8 cellular contexts compared by ENCODE assay signal in the genomic region with DNA sequence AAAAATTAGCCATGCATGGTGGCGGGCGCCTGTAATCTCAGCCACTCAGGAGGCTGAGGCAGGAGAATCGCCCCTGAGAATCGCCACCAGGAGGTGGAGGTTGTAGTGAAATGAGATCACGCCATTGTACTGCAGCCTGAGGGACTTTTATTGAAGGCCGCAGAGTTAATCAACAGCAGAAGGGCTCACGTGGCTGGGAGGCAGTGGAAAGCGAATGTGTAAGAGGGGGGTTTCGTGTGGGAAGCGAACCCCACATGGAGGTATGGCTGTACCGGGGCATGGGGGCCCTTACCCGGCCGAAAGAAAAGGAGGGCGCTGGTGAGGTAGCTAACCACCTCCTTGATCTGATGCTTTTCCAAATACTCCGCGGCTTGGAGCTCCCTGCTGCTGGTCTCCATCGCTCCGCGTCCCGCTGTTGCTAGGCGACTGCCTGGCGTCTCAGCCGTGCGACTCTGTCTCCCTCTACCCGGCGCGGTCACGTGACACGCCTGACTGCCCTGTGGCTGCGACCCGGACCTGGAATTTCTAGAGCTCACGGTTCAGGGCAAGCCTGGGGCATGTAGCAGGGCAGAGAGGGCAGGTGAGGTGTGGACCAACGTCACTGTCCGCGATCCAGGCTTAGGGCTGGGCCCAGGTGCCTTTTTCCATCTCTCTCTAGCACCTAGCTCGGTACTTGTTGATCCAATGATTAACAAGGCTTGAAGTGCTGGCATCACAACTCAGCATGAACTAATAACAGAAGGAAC. TPM values are rescaled to one million over a fixed set of nuclear protein-coding genes. Genes with fewer than 3 reads are reported as not detected.
DNase-seq lines count a peak whose midpoint lies in the region; ATAC-seq and TF ChIP-seq lines count a peak whose summit lies in the region.

EFCAB10 (minus strand) TSS at position 428 of the 746 bp plus-strand sequence; CDS start at position 398, 30 bp downstream.

- H4K91ac ChIP-seq in H9 (ENCODE audit: insufficient read length, low read depth, low read length), result no peak within 1 kb of the TSS

- WGBS in H9 (ENCODE audit: extremely low coverage, insufficient read length, low lambda C conversion rate), result no CpG with 5 or more reads among the region's 36 CpGs
- 45 to 52% methylated on average over 26 to 36 of the region's 36 CpGs for WGBS in mesodermal cell (ENCODE audit: insufficient coverage in 2 of 2), 2 experiments

- H3K27ac ChIP-seq in H9 (ENCODE audit: insufficient read length, low read depth, low read length) (no peak within 1 kb of the TSS), mesodermal cell (ENCODE audit: low read depth, low read length, severe bottlenecking) (no peak within 1 kb of the TSS)

- H2AK5ac ChIP-seq in H9 (ENCODE audit: insufficient read length, low read length), result no peak within 1 kb of the TSS

- peak within 1 kb of the TSS; percentile 69 for H3K18ac ChIP-seq in H9 (ENCODE audit: insufficient read length, low read depth, low read length)

- TF ChIP-seq CTCF in H9 (conservative IDR thresholded peaks at IDR 0.05), result peak; percentile 46; the same call in 2 of the 3 replicates
- no peak for TF ChIP-seq CTCF in activated CD8-positive, alpha-beta T cell treated with anti-CD3 and anti-CD28 coated beads for 36 hours (IDR thresholded peaks at IDR 0.05)

- no peak within 1 kb of the TSS for H2AFZ ChIP-seq in H9 (ENCODE audit: low read length)

- peaks cover 9 to 13% of the 10 kb centered on the region in 2 experiments for H3K9me3 Mint-ChIP-seq in H9
- peaks cover 6% of the 10 kb centered on the region for H3K9me3 Mint-ChIP-seq in activated CD8-positive, alpha-beta T cell treated with anti-CD3 and anti-CD28 coated beads for 36 hours

- H3K27me3 Mint-ChIP-seq in H9 (ENCODE audit: low read depth), result no peaks in the 10 kb centered on the region; the same call in 1 of the 2 replicates
- H3K27me3 Mint-ChIP-seq in activated CD8-positive, alpha-beta T cell treated with anti-CD3 and anti-CD28 coated beads for 36 hours, result peaks cover 6% of the 10 kb centered on the region

- no peak within 1 kb of the TSS for H4K8ac ChIP-seq in H9 (replicated peaks; ENCODE audit: insufficient read length, low read depth, low read length)

- no peak within 1 kb of the TSS for H2BK12ac ChIP-seq in H9 (ENCODE audit: insufficient read length, low read depth, low read length)

- 0 out of 2 replicates have a peak, but pooled peaks cover 1% of the 10 kb centered on the region for H3K79me2 ChIP-seq in H9 (ENCODE audit: insufficient read depth, low read length)

- peak within 1 kb of the TSS; percentile 74 to 84 for H3K4me3 Mint-ChIP-seq in H9
- H3K4me3 Mint-ChIP-seq in activated CD8-positive, alpha-beta T cell treated with anti-CD3 and anti-CD28 coated beads for 36 hours, result peak within 1 kb of the TSS; percentile 68

- H2BK20ac ChIP-seq in H9 (ENCODE audit: low read depth, low read length, poor library complexity, severe bottlenecking), result no peak within 1 kb of the TSS

- H3K36me3 ChIP-seq in mesodermal cell (ENCODE audit: control insufficient read depth, insufficient read depth, low read length) (no peaks in the 10 kb centered on the region), HAP-1 (replicated peaks) (no peaks in the 10 kb centered on the region)

- no peak within 1 kb of the TSS for H2BK5ac ChIP-seq in H9 (ENCODE audit: insufficient read length, low read length)

- H3K4me1 ChIP-seq in H9 (ENCODE audit: insufficient read depth, low read length) (no peaks in the 10 kb centered on the region), mesodermal cell (ENCODE audit: control insufficient read depth, insufficient read depth, low read length, poor library complexity, severe bottlenecking) (no peaks in the 10 kb centered on the region), HAP-1 (no peaks in the 10 kb centered on the region; the same call in 1 of the 2 replicates)

- H2BK15ac ChIP-seq in H9 (ENCODE audit: low read depth, low read length), result no peak within 1 kb of the TSS

- intact Hi-C loops in activated CD8-positive, alpha-beta T cell treated with anti-CD3 and anti-CD28 coated beads for 36 hours (cut with micrococcal nuclease), result no loop called here

- DNase-seq in G401 (ENCODE audit: low spot score) (peak; percentile 76), H9 (peak; percentile 99), NCI-H1694 treated with DMSO at 0.1 percent for 48 hours (lab: John Stamatoyannopoulos, UW) (peak; percentile 57), epidermal melanocyte (ENCODE audit: insufficient read length, low spot score) (peak; percentile 46), HAP-1 (ENCODE audit: low spot score in 2 of 2) (no peak)
- DNase-seq in activated CD8-positive, alpha-beta T cell treated with anti-CD3 and anti-CD28 coated beads for 36 hours, result peak; percentile 75
- DNase-seq in stimulated activated CD8-positive, alpha-beta memory T cell treated with anti-CD3 and anti-CD28 coated beads, Interleukin-4, amount 100 ng/mL, for 48 hours, result peak; percentile 74

- H3K4me3 ChIP-seq in mesodermal cell (ENCODE audit: extremely low read depth, insufficient read depth, low read length, poor library complexity, severe bottlenecking) (peak within 1 kb of the TSS; percentile 29), HAP-1 (no peak within 1 kb of the TSS)

- no peaks in the 10 kb centered on the region for H3K9me3 ChIP-seq in H9 (ENCODE audit: control insufficient read depth, low read depth, low read length)
- H3K9me3 ChIP-seq in mesodermal cell (ENCODE audit: control insufficient read depth, low read length), result peaks cover 23% of the 10 kb centered on the region
- no peaks in the 10 kb centered on the region for H3K9me3 ChIP-seq in HAP-1

- no peak within 1 kb of the TSS for H3K4ac ChIP-seq in H9 (ENCODE audit: low read depth, low read length)

- H3K9ac ChIP-seq in H9 (ENCODE audit: extremely low read depth, insufficient read length, low read length), result peak within 1 kb of the TSS; percentile 27

- H3K27me3 ChIP-seq in H9 (ENCODE audit: insufficient read depth, low read length) (no peaks in the 10 kb centered on the region), HAP-1 (ENCODE audit: low read depth) (no peaks in the 10 kb centered on the region)

- no peaks in the 10 kb centered on the region for H3K79me1 ChIP-seq in H9 (ENCODE audit: insufficient read depth, low read depth, low read length, poor library complexity, severe bottlenecking)

- H3K36me3 Mint-ChIP-seq in H9 (ENCODE audit: insufficient read depth in 1 of 3, low read depth in 3 of 3), result peaks cover 4 to 11% (median 9%) of the 10 kb centered on the region in 3 experiments
- H3K36me3 Mint-ChIP-seq in activated CD8-positive, alpha-beta T cell treated with anti-CD3 and anti-CD28 coated beads for 36 hours (ENCODE audit: low read depth), result no peaks in the 10 kb centered on the region

- ATAC-seq in activated CD8-positive, alpha-beta T cell treated with anti-CD3 and anti-CD28 coated beads for 36 hours, result peak; percentile 88

- no peak within 1 kb of the TSS for H2BK120ac ChIP-seq in H9 (ENCODE audit: low read depth, low read length, poor library complexity, severe bottlenecking)

- H3K4me1 Mint-ChIP-seq in H9, result peaks cover 8 to 16% of the 10 kb centered on the region in 2 experiments
- H3K4me1 Mint-ChIP-seq in activated CD8-positive, alpha-beta T cell treated with anti-CD3 and anti-CD28 coated beads for 36 hours (ENCODE audit: low read depth), result no peaks in the 10 kb centered on the region

- peak within 1 kb of the TSS; percentile 33; the same call in 1 of the 2 replicates for H3K14ac ChIP-seq in H9 (ENCODE audit: insufficient read depth, low read length)

- CTCF ChIA-PET in activated CD8-positive, alpha-beta T cell treated with anti-CD3 and anti-CD28 coated beads for 36 hours (lab: Charles Lee), result interaction anchor here (0.7 to 1.3 kb wide), 4 partner anchors 11 to 470 kb away, joined by 3 to 5 read pairs (median 3); partner anchors contain the start of gene RINT1

- no peak within 1 kb of the TSS for H4K5ac ChIP-seq in H9 (ENCODE audit: insufficient read length, low read depth, low read length)

- H3T11ph ChIP-seq in H9 (ENCODE audit: low read length), result no peak within 1 kb of the TSS

- POLR2A ChIA-PET in activated CD8-positive, alpha-beta T cell treated with anti-CD3 and anti-CD28 coated beads for 36 hours (lab: Charles Lee), result interaction anchor here (0.6 kb wide), 1 partner anchor 76 kb away, joined by 3 read pairs; no protein-coding TSS in a partner anchor

- peak within 1 kb of the TSS; percentile 64 for H3K4me2 ChIP-seq in H9 (ENCODE audit: insufficient read depth, insufficient read length, low read length)

- in situ Hi-C loops in G401 (cut with HindIII; ENCODE audit: low sequenced_read_pairs), result no loop called here
- in situ Hi-C loops in HAP-1 (cut with MboI; ENCODE audit: low sequenced_read_pairs), result no loop called here

- no peak within 1 kb of the TSS for H3K56ac ChIP-seq in H9 (ENCODE audit: insufficient read length, low read depth, low read length)

- no peaks in the 10 kb centered on the region for H4K20me1 ChIP-seq in H9 (ENCODE audit: control insufficient read depth, insufficient read depth, insufficient read length)

- no peak within 1 kb of the TSS for H3K23ac ChIP-seq in H9 (ENCODE audit: insufficient read length, low read depth, low read length)

- H3K27ac Mint-ChIP-seq in H9, result peak within 1 kb of the TSS; percentile 58 to 96 (median 93); a peak in 5 of 7 replicates
- H3K27ac Mint-ChIP-seq in activated CD8-positive, alpha-beta T cell treated with anti-CD3 and anti-CD28 coated beads for 36 hours, result no peak within 1 kb of the TSS

- H3K23me2 ChIP-seq in H9 (ENCODE audit: insufficient read length, low read depth, low read length, poor library complexity, severe bottlenecking), result no peaks in the 10 kb centered on the region

RNA-seq across cellular contexts. Expression of gene EFCAB10, which starts in this region (rescaled TPM):
- not detected in 2 replicates for total RNA-seq in G401 (2014; rRNA removed; shearing (Covaris generic))
- 1.3 and 1.5 TPM in 2 replicates for total RNA-seq in H9 (2021)
- total RNA-seq in activated CD8-positive, alpha-beta T cell treated with anti-CD3 and anti-CD28 coated beads for 36 hours, result not detected
- 0.26 TPM for polyA plus RNA-seq in mesodermal cell (2013, experiment 1 of 2)
- polyA plus RNA-seq in mesodermal cell (2013, experiment 2 of 2), result not detected

Comparison
In these comparisons a context has a peak if more than half of its experiments do, and no peak if none do; other contexts are left out.
1. Peak in DNase-seq in G401; RNA of the gene not detected or under 1 TPM.
2. Peak in DNase-seq and ATAC-seq in activated CD8-positive, alpha-beta T cell treated with anti-CD3 and anti-CD28 coated beads for 36 hours; RNA of the gene not detected or under 1 TPM.
3. DNase-seq: peak in H9 (single experiment), NCI-H1694 treated with DMSO at 0.1 percent for 48 hours (single experiment), epidermal melanocyte (single experiment) and stimulated activated CD8-positive, alpha-beta memory T cell treated with anti-CD3 and anti-CD28 coated beads, Interleukin-4, amount 100 ng/mL, for 48 hours (single experiment); none in HAP-1 (0 of 2).